In the genomic region with DNA sequence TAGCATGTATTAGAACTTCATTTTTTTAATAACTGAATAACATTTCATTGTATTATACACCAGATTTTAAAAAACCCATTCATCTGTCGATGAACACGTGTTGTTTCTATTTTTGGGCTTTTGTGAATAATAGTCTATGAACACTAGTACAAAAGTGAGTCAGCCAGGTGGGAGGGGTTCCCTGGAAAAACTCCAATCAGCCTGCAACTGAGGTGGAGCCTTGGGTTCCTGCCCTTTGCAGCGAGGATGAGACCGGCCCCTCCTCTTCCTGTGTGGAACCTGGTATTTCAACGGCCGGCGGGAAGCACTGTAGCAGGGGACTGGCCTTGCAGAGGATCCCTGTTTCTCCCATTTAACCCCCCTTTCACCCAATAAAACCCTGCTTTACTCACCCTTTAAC, we compare ENCODE assay signal across 22 cellular contexts. TPM values are rescaled to one million over a fixed set of nuclear protein-coding genes. Genes with fewer than 3 reads are reported as not detected.
DNase-seq lines count a peak whose midpoint lies in the region; ATAC-seq, FAIRE-seq and TF ChIP-seq lines count a peak whose summit lies in the region.
"Had no signal": no experiment of that assay in that cellular context is flagged by ENCODE, and none has a peak within 500 bp of the region (broad histone marks: within the 10 kb centered on the region; RNA-seq: fewer than 3 reads in every experiment).

No MANE protein-coding gene starts in this region.

- H3K4me3 Mint-ChIP-seq in activated CD4-positive, alpha-beta T cell treated with anti-CD3 and anti-CD28 coated beads for 36 hours, result no peak overlapping the region
- H3K4me3 Mint-ChIP-seq in WTC11, result no peak overlapping the region
- H3K4me3 Mint-ChIP-seq: activated CD4-positive, alpha-beta memory T cell treated with anti-CD3 and anti-CD28 coated beads, Interleukin-2, amount 10 ng/mL, durations not matched to agents 7 days and 5 days; nephron progenitor cell had no signal

- TF ChIP-seq CTCF in WTC11 (IDR thresholded peaks at IDR 0.05) (no peak), foreskin fibroblast (IDR thresholded peaks at IDR 0.05; ENCODE audit: low read depth, low read length) (no peak)

- H3K27me3 Mint-ChIP-seq in activated CD4-positive, alpha-beta T cell treated with anti-CD3 and anti-CD28 coated beads for 36 hours, result no peaks in the 10 kb centered on the region
- H3K27me3 Mint-ChIP-seq in WTC11 (ENCODE audit: low read depth), result peaks cover 29% of the 10 kb centered on the region
- H3K27me3 Mint-ChIP-seq: type B pancreatic cell had no signal

- CTCF ChIA-PET in activated CD4-positive, alpha-beta T cell treated with anti-CD3 and anti-CD28 coated beads for 36 hours (lab: Charles Lee), result no interaction called here
- CTCF ChIA-PET in WTC11 (lab: Charles Lee), result no interaction called here

- no peaks in the 10 kb centered on the region for H3K9me3 Mint-ChIP-seq in activated CD4-positive, alpha-beta T cell treated with anti-CD3 and anti-CD28 coated beads for 36 hours (ENCODE audit: low read depth)
- H3K9me3 Mint-ChIP-seq in WTC11, result peaks cover 13% of the 10 kb centered on the region
- H3K9me3 Mint-ChIP-seq: activated CD4-positive, alpha-beta memory T cell treated with anti-CD3 and anti-CD28 coated beads, Interleukin-2, amount 10 ng/mL, durations not matched to agents 7 days and 5 days had no signal

- H3K27ac Mint-ChIP-seq in activated CD4-positive, alpha-beta T cell treated with anti-CD3 and anti-CD28 coated beads for 36 hours, result no peak overlapping the region
- no peak overlapping the region for H3K27ac Mint-ChIP-seq in WTC11
- H3K27ac Mint-ChIP-seq: activated CD4-positive, alpha-beta memory T cell treated with anti-CD3 and anti-CD28 coated beads, Interleukin-2, amount 10 ng/mL, durations not matched to agents 7 days and 5 days; nephron progenitor cell; type B pancreatic cell had no signal

- H3K4me1 Mint-ChIP-seq in activated CD4-positive, alpha-beta T cell treated with anti-CD3 and anti-CD28 coated beads for 36 hours, result peaks cover 7% of the 10 kb centered on the region
- H3K4me1 Mint-ChIP-seq in WTC11, result 0 out of 2 replicates have a peak, but pooled peaks cover 2% of the 10 kb centered on the region
- H3K4me1 Mint-ChIP-seq: activated CD4-positive, alpha-beta memory T cell treated with anti-CD3 and anti-CD28 coated beads, Interleukin-2, amount 10 ng/mL, durations not matched to agents 7 days and 5 days; nephron progenitor cell had no signal

- no peak for FAIRE-seq in urothelium cell line (lab: Jason Lieb, UNC)
- FAIRE-seq: A204.1, kidney had no signal

- no peak overlapping the region for H3K4me3 ChIP-seq in foreskin fibroblast (ENCODE audit: low read depth in 1 of 2, low read length in 2 of 2)
- H3K4me3 ChIP-seq: BLaER1 had no signal

- intact Hi-C loops in activated CD4-positive, alpha-beta T cell treated with anti-CD3 and anti-CD28 coated beads for 36 hours (cut with DNase I, micrococcal nuclease), result no loop called here

- H3K36me3 Mint-ChIP-seq in activated CD4-positive, alpha-beta T cell treated with anti-CD3 and anti-CD28 coated beads for 36 hours (ENCODE audit: low read depth), result no peaks in the 10 kb centered on the region
- 0 out of 2 replicates have a peak, but pooled peaks cover 3% of the 10 kb centered on the region for H3K36me3 Mint-ChIP-seq in WTC11

- DNase-seq in activated CD4-positive, alpha-beta T cell treated with anti-CD3 and anti-CD28 coated beads for 36 hours, result peak; percentile 11
- no peak for DNase-seq in activated CD4-positive, alpha-beta T cell treated with anti-CD3 and anti-CD28 coated beads, Interleukin-2, amount 50 U/mL, for 4 hours
- DNase-seq in WTC11 (ENCODE audit: low spot score), result no peak
- DNase-seq in glomerular visceral epithelial cell (ENCODE audit: extremely low spot score), result peak; percentile 21
- peak; percentile 36 for DNase-seq in urothelium cell line (ENCODE audit: low spot score)
- DNase-seq in NCI-H1436 treated with DMSO at 0.1 percent for 48 hours (lab: John Stamatoyannopoulos, UW), result no peak
- DNase-seq in HPDE6-E6E7 (ENCODE audit: extremely low spot score), result no peak
- DNase-seq in foreskin fibroblast, result no peak
- DNase-seq: activated CD4-positive, alpha-beta memory T cell treated with anti-CD3 and anti-CD28 coated beads, Interleukin-2, amount 10 ng/mL, durations not matched to agents 7 days and 5 days; amygdala; effector memory CD4-positive, alpha-beta T cell; GOT3; hypothalamus; kidney; mesendoderm; NCI-H2029; nephron progenitor cell; stimulated activated naive CD8-positive, alpha-beta T cell treated with anti-CD3 and anti-CD28 coated beads, Interleukin-15, Interleukin-2, amounts not matched to agents 100 U/mL and 50 U/mL, for 24 hours had no signal

- no peak for ATAC-seq in activated CD4-positive, alpha-beta T cell treated with anti-CD3 and anti-CD28 coated beads for 36 hours
- 0 out of 2 replicates have a peak, but pooled peaks have one; percentile 32 for ATAC-seq in WTC11
- ATAC-seq: stimulated activated naive CD8-positive, alpha-beta T cell treated with anti-CD3 and anti-CD28 coated beads, Interleukin-15, Interleukin-2, amounts not matched to agents 100 U/mL and 50 U/mL, for 24 hours had no signal

- POLR2A ChIA-PET in activated CD4-positive, alpha-beta T cell treated with anti-CD3 and anti-CD28 coated beads for 36 hours (lab: Charles Lee), result no interaction called here
- POLR2A ChIA-PET in WTC11 (lab: Charles Lee), result no interaction called here

TF ChIP-seq in WTC11, 78 proteins besides CTCF, POLR2A, EP300 and RAD21:
- TF ChIP-seq, protein P1, sequence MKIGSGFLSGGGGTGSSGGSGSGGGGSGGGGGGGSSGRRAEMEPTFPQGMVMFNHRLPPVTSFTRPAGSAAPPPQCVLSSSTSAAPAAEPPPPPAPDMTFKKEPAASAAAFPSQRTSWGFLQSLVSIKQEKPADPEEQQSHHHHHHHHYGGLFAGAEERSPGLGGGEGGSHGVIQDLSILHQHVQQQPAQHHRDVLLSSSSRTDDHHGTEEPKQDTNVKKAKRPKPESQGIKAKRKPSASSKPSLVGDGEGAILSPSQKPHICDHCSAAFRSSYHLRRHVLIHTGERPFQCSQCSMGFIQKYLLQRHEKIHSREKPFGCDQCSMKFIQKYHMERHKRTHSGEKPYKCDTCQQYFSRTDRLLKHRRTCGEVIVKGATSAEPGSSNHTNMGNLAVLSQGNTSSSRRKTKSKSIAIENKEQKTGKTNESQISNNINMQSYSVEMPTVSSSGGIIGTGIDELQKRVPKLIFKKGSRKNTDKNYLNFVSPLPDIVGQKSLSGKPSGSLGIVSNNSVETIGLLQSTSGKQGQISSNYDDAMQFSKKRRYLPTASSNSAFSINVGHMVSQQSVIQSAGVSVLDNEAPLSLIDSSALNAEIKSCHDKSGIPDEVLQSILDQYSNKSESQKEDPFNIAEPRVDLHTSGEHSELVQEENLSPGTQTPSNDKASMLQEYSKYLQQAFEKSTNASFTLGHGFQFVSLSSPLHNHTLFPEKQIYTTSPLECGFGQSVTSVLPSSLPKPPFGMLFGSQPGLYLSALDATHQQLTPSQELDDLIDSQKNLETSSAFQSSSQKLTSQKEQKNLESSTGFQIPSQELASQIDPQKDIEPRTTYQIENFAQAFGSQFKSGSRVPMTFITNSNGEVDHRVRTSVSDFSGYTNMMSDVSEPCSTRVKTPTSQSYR (CRISPR knock-in tag; IDR thresholded peaks at IDR 0.05), result no peak
- TF ChIP-seq, protein P2, sequence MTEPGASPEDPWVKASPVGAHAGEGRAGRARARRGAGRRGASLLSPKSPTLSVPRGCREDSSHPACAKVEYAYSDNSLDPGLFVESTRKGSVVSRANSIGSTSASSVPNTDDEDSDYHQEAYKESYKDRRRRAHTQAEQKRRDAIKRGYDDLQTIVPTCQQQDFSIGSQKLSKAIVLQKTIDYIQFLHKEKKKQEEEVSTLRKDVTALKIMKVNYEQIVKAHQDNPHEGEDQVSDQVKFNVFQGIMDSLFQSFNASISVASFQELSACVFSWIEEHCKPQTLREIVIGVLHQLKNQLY (CRISPR knock-in tag; IDR thresholded peaks at IDR 0.05), result no peak
- TF ChIP-seq JAZF1 (CRISPR knock-in tag; IDR thresholded peaks at IDR 0.05) (no peak), JUN (CRISPR knock-in tag; IDR thresholded peaks at IDR 0.05) (no peak), GRHL2 (CRISPR knock-in tag; IDR thresholded peaks at IDR 0.05; ENCODE audit: insufficient replicate concordance, severe bottlenecking) (no peak), NFE2L1 (CRISPR knock-in tag; IDR thresholded peaks at IDR 0.05) (no peak), NFYB (CRISPR knock-in tag; conservative IDR thresholded peaks at IDR 0.05; ENCODE audit: low read depth) (no peak)
- TF ChIP-seq, protein P3, sequence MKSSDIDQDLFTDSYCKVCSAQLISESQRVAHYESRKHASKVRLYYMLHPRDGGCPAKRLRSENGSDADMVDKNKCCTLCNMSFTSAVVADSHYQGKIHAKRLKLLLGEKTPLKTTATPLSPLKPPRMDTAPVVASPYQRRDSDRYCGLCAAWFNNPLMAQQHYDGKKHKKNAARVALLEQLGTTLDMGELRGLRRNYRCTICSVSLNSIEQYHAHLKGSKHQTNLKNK (CRISPR knock-in tag; IDR thresholded peaks at IDR 0.05), result no peak
- TF ChIP-seq, protein P4, sequence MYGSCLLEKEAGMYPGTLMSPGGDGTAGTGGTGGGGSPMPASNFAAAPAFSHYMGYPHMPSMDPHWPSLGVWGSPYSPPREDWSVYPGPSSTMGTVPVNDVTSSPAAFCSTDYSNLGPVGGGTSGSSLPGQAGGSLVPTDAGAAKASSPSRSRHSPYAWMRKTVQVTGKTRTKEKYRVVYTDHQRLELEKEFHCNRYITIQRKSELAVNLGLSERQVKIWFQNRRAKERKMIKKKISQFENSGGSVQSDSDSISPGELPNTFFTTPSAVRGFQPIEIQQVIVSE (CRISPR knock-in tag; IDR thresholded peaks at IDR 0.05; ENCODE audit: borderline replicate concordance), result no peak
- TF ChIP-seq, protein P5, sequence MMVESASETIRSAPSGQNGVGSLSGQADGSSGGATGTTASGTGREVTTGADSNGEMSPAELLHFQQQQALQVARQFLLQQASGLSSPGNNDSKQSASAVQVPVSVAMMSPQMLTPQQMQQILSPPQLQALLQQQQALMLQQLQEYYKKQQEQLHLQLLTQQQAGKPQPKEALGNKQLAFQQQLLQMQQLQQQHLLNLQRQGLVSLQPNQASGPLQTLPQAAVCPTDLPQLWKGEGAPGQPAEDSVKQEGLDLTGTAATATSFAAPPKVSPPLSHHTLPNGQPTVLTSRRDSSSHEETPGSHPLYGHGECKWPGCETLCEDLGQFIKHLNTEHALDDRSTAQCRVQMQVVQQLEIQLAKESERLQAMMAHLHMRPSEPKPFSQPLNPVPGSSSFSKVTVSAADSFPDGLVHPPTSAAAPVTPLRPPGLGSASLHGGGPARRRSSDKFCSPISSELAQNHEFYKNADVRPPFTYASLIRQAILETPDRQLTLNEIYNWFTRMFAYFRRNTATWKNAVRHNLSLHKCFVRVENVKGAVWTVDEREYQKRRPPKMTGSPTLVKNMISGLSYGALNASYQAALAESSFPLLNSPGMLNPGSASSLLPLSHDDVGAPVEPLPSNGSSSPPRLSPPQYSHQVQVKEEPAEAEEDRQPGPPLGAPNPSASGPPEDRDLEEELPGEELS (CRISPR knock-in tag; IDR thresholded peaks at IDR 0.05), result no peak

RNA-seq across cellular contexts. Expression of a gene that starts 56.1 kb away (rescaled TPM):
- not detected for total RNA-seq in activated CD4-positive, alpha-beta T cell treated with anti-CD3 and anti-CD28 coated beads for 36 hours
- not detected in 3 replicates for total RNA-seq in WTC11 (2021)
- total RNA-seq: activated CD4-positive, alpha-beta memory T cell treated with anti-CD3 and anti-CD28 coated beads, Interleukin-2, amount 10 ng/mL, durations not matched to agents 7 days and 5 days; G401; kidney had no signal

Comparison
In these comparisons a context has a peak if more than half of its experiments do, and no peak if none do; other contexts are left out.
1. DNase-seq: peak in activated CD4-positive, alpha-beta T cell treated with anti-CD3 and anti-CD28 coated beads for 36 hours (single experiment), glomerular visceral epithelial cell (single experiment) and urothelium cell line (single experiment); none in activated CD4-positive, alpha-beta T cell treated with anti-CD3 and anti-CD28 coated beads, Interleukin-2, amount 50 U/mL, for 4 hours (0 of 2), WTC11 (single experiment), NCI-H1436 treated with DMSO at 0.1 percent for 48 hours (single experiment), HPDE6-E6E7 (single experiment) and foreskin fibroblast (0 of 2).